ENCODE assay signal across 1 cellular context in genomic region chr9:137070201-137070905, GRCh38.
TF ChIP-seq lines count a peak whose summit lies in the region.

TSS of gene SAPCD2 (minus strand) at chr9:137070557. CDS start at chr9:137070460, 97 bp downstream.

TF ChIP-seq in H1, 55 proteins besides CTCF, POLR2A, EP300 and RAD21:
- TF ChIP-seq SIRT6 (IDR thresholded peaks at IDR 0.05; ENCODE audit: low read length) (no peak), MAFK (IDR thresholded peaks at IDR 0.05; ENCODE audit: low read depth, low read length) (no peak), ZNF274 (IDR thresholded peaks at IDR 0.05; ENCODE audit: borderline replicate concordance, extremely low read depth, low read length) (no peak), POLR2AphosphoS5 (IDR thresholded peaks at IDR 0.05; ENCODE audit: low read depth, low read length) (no peak), TBP (IDR thresholded peaks at IDR 0.05; ENCODE audit: low read depth, low read length) (peak; percentile 35; the same call in 1 of the 2 replicates), RNF2 (IDR thresholded peaks at IDR 0.05; ENCODE audit: borderline replicate concordance, low read depth, low read length, missing control alignments, poor library complexity, severe bottlenecking) (no peak), YY1 (IDR thresholded peaks at IDR 0.05; ENCODE audit: low read depth, low read length) (0 out of 2 replicates have a peak, but pooled peaks have one; percentile 7), USF2 (IDR thresholded peaks at IDR 0.05; ENCODE audit: low read length) (no peak), RBBP5 (IDR thresholded peaks at IDR 0.05; ENCODE audit: borderline replicate concordance, low read depth, low read length) (peak; percentile 21; the same call in 1 of the 2 replicates), HDAC2 (IDR thresholded peaks at IDR 0.05; ENCODE audit: borderline replicate concordance in 1 of 2, low read depth in 2 of 2, low read length in 2 of 2) (peak in 1 of 2 experiments; percentile 22; a peak in 1 of 4 replicates), SP1 (IDR thresholded peaks at IDR 0.05; ENCODE audit: low read depth, low read length) (peak; percentile 66; the same call in 1 of the 2 replicates), TCF12 (IDR thresholded peaks at IDR 0.05; ENCODE audit: low read depth, low read length) (no peak), SP2 (IDR thresholded peaks at IDR 0.05; ENCODE audit: low read length) (no peak), NANOG (IDR thresholded peaks at IDR 0.05; ENCODE audit: insufficient read depth, low read depth, low read length, poor library complexity, severe bottlenecking) (no peak), SIX5 (IDR thresholded peaks at IDR 0.05; ENCODE audit: low read depth, low read length) (no peak), NRF1 (IDR thresholded peaks at IDR 0.05; ENCODE audit: low read depth, low read length) (0 out of 2 replicates have a peak, but pooled peaks have one; percentile 11), JUN (IDR thresholded peaks at IDR 0.05; ENCODE audit: low read depth, low read length) (no peak), KDM5A (IDR thresholded peaks at IDR 0.05; ENCODE audit: low read length) (no peak), MAX (IDR thresholded peaks at IDR 0.05) (peak; percentile 65), KDM4A (IDR thresholded peaks at IDR 0.05; ENCODE audit: low read depth, low read length, severe bottlenecking) (peak; percentile 85), CHD2 (IDR thresholded peaks at IDR 0.05; ENCODE audit: low read length) (no peak), CBX8 (IDR thresholded peaks at IDR 0.05; ENCODE audit: borderline replicate concordance, low read depth, low read length) (no peak), TAF7 (optimal IDR thresholded peaks at IDR 0.05; ENCODE audit: borderline replicate concordance, low read depth, low read length) (peak; percentile 22), CEBPB (IDR thresholded peaks at IDR 0.05; ENCODE audit: low read depth, low read length) (no peak), E2F6 (IDR thresholded peaks at IDR 0.05) (peak; percentile 57), BRCA1 (IDR thresholded peaks at IDR 0.05; ENCODE audit: low read depth, low read length) (no peak), TAF1 (IDR thresholded peaks at IDR 0.05; ENCODE audit: low read depth, low read length) (no peak; the same call in 1 of the 2 replicates)
